In the genomic region with DNA sequence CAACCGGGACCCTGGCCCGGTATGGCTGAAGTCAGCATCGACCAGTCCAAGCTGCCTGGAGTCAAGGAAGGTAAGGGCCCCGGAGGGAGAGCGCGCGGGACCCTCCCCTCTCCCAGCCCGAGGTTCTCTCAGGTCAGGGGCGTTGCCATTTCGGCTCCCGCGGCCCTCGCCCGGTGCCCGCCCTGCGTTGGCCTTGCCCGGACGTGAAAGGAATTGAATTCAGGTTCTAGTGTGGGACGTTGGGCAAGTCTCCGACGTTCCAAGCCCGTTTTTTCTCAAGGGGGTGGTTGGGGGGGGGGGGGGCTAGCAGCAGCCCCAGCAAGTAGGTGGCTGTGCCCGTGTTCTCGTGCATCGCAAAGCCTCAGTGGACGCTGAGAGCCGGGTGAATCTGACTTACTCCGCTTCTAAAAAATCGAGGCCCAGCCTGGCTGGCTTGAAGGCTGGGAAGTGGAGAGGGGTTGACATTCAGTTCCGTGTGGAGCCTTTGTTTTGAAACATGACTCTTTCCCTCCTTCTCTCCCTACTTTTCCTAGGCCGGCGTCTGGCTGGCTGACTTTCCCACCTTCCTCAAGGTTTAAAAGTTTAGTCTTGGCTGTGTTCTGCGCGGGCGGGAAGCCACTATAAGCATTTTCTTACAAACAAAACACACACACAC, we compare ENCODE assay signal across 8 cellular contexts. TPM values are rescaled to one million over a fixed set of nuclear protein-coding genes. Genes with fewer than 3 reads are reported as not detected.
DNase-seq lines count a peak whose midpoint lies in the region; ATAC-seq and TF ChIP-seq lines count a peak whose summit lies in the region.

No MANE protein-coding gene starts in this region.

- ATAC-seq in GM18868 (IDR thresholded peaks at IDR 0.05; ENCODE audit: unreplicated experiment) (peak; percentile 23), HG03060 (IDR thresholded peaks at IDR 0.05; ENCODE audit: low read depth, unreplicated experiment) (peak; percentile 3), right cardiac atrium (peak; percentile 54 to 65)

- H3K27me3 ChIP-seq in right cardiac atrium (ENCODE audit: control insufficient read depth, insufficient read depth) = no peaks in the 10 kb centered on the region
- H3K27me3 ChIP-seq in prostate gland (replicated peaks; ENCODE audit: insufficient read depth) = no peaks in the 10 kb centered on the region

- H3K27ac ChIP-seq in C4-2B = peak overlapping the region; percentile 84
- peak overlapping the region; percentile 72 for H3K27ac ChIP-seq in right cardiac atrium (ENCODE audit: low read length)
- peak overlapping the region; percentile 89 to 92 for H3K27ac ChIP-seq in prostate gland

- no peaks in the 10 kb centered on the region for H3K36me3 ChIP-seq in prostate gland

- no peak for TF ChIP-seq POLR2A in prostate gland (IDR thresholded peaks at IDR 0.05)

- peak; percentile 26 for DNase-seq in NCI-H510A treated with DMSO at 0.1 percent for 48 hours (lab: John Stamatoyannopoulos, UW)
- DNase-seq in amygdala (lab: John Stamatoyannopoulos, UW) = peak in 35 of 56 donors; percentile 6 to 67 (median 41)
- peak; percentile 50 to 82 (median 78) for DNase-seq in right cardiac atrium
- DNase-seq in prostate gland (ENCODE audit: low spot score) = peak; percentile 34
- DNase-seq in AML-193 (lab: John Stamatoyannopoulos, UW) = no peak

- 1% methylated on average over 35 of the region's 35 CpGs for WGBS in right cardiac atrium
- WGBS in prostate gland = 1% methylated on average over 30 of the region's 35 CpGs

- H3K9me3 ChIP-seq in right cardiac atrium (ENCODE audit: control insufficient read depth, low read length) = no peaks in the 10 kb centered on the region
- H3K9me3 ChIP-seq in prostate gland = no peaks in the 10 kb centered on the region

- TF ChIP-seq CTCF in C4-2B (conservative IDR thresholded peaks at IDR 0.05) = no peak
- TF ChIP-seq CTCF in prostate gland (IDR thresholded peaks at IDR 0.05) = no peak

- H3K4me1 ChIP-seq in right cardiac atrium (ENCODE audit: control insufficient read depth, insufficient read depth, low read length) (peaks cover 7% of the 10 kb centered on the region), prostate gland (replicated peaks) (peaks cover 6% of the 10 kb centered on the region)

- intact Hi-C loops in right cardiac atrium (cut with DNase I) (loop anchor here in 2 of 4 donors (2.0 to 10.0 kb wide), 2 partner anchors 49 to 55 kb away; no protein-coding TSS in a partner anchor), prostate gland (cut with DNase I) (loop anchor here (10.0 kb wide), 1 partner anchor 55 kb away; no protein-coding TSS in a partner anchor)

- peak overlapping the region; percentile 61 for H3K4me3 ChIP-seq in right cardiac atrium (ENCODE audit: low read length)
- peak overlapping the region; percentile 86 to 96 for H3K4me3 ChIP-seq in prostate gland

RNA-seq across cellular contexts. Expression of gene UTS2B, which starts 0.5 kb away (rescaled TPM):
- 1 to 10 TPM in 1 of 4 donors, under 1 TPM in 3; 0.39 to 1.2 (median 0.43) TPM for total RNA-seq in right cardiac atrium
- 0.16 TPM for polyA plus RNA-seq in right cardiac atrium
- 1 to 10 TPM in 1 of 2 donors, under 1 TPM in 1; 0.18 to 4.3 TPM for total RNA-seq in prostate gland

RNA-seq across cellular contexts. Expression of gene CCDC50, which starts 0.6 kb away (rescaled TPM):
- total RNA-seq in right cardiac atrium (10 to 100 TPM; 47.6 to 67.5 (median 51.3) TPM), prostate gland (10 to 100 TPM; 56.0 to 84.7 TPM)
- 22.5 TPM for polyA plus RNA-seq in right cardiac atrium

Comparison
In these comparisons a context has a peak if more than half of its experiments do, and no peak if none do; other contexts are left out.
1. ATAC-seq: peak in every context shown above with its lines; median percentile 60 in right cardiac atrium; 23 in GM18868; 3 in HG03060.
2. DNase-seq: peak in NCI-H510A treated with DMSO at 0.1 percent for 48 hours (single experiment), amygdala (35 of 56), right cardiac atrium (3 of 3) and prostate gland (single experiment); none in AML-193 (0 of 2).
3. Peak in every context shown above with its lines, with median percentiles within 50 percentile points of each other: H3K27ac ChIP-seq.